ENCODE assay signal across 8 cellular contexts in genomic region chr7:101216860-101217387, GRCh38. TPM values are rescaled to one million over a fixed set of nuclear protein-coding genes. Genes with fewer than 3 reads are reported as not detected.
DNase-seq lines count a peak whose midpoint lies in the region; ATAC-seq and TF ChIP-seq lines count a peak whose summit lies in the region.

No MANE protein-coding gene starts in this region.

- peak overlapping the region; percentile 98 for H3K4me3 Mint-ChIP-seq in osteocyte (ENCODE audit: unreplicated experiment)

- no peaks in the 10 kb centered on the region for H3K9me3 ChIP-seq in esophagus (ENCODE audit: control insufficient read depth in 2 of 2, insufficient read depth in 1 of 2, low read depth in 1 of 2, low read length in 1 of 2)

- peaks cover 7% of the 10 kb centered on the region for H3K36me3 Mint-ChIP-seq in osteocyte (ENCODE audit: unreplicated experiment)

- peaks cover 40% of the 10 kb centered on the region for H3K4me1 Mint-ChIP-seq in osteocyte (ENCODE audit: unreplicated experiment)

- CTCF ChIA-PET in RWPE1 (lab: Yijun Ruan, JAX): interaction anchor here (0.7 to 2.1 kb wide), 5 partner anchors 24 to 73 kb away, joined by 3 to 20 read pairs (median 4); no protein-coding TSS in a partner anchor

- H3K27ac ChIP-seq in RWPE1 (peak overlapping the region; percentile 97), esophagus (ENCODE audit: low read depth in 2 of 2, low read length in 1 of 2) (peak overlapping the region; percentile 12 to 67)

- peak overlapping the region; percentile 88 for H3K27ac Mint-ChIP-seq in osteocyte (ENCODE audit: unreplicated experiment)

- peaks cover 3 to 4% of the 10 kb centered on the region in 2 donors for H3K36me3 ChIP-seq in esophagus (ENCODE audit: control insufficient read depth in 2 of 2, insufficient read depth in 2 of 2, low read length in 1 of 2)

- no peak for DNase-seq in RWPE1 (ENCODE audit: low spot score)
- no peak for DNase-seq in osteocyte (ENCODE audit: extremely low spot score, unreplicated experiment)
- no peak for DNase-seq in glomerular visceral epithelial cell (ENCODE audit: extremely low spot score)
- DNase-seq in NCI-H2171 (lab: John Stamatoyannopoulos, UW): no peak
- DNase-seq in DMS79 treated with DMSO at 0.1 percent for 48 hours (lab: John Stamatoyannopoulos, UW): no peak

- peaks cover 0 to 8% of the 10 kb centered on the region in 2 donors for H3K4me1 ChIP-seq in esophagus (ENCODE audit: control insufficient read depth in 2 of 2, insufficient read depth in 2 of 2, low read length in 1 of 2)

- H3K4me3 ChIP-seq in esophagus (ENCODE audit: low read depth in 1 of 2, low read length in 2 of 2): peak overlapping the region; percentile 69 to 87

- 0 to 1% methylated on average over 34 of the region's 34 CpGs for WGBS in esophagus, 2 donors

- H3K27me3 Mint-ChIP-seq in osteocyte (ENCODE audit: unreplicated experiment): no peaks in the 10 kb centered on the region

- no peak; the same call in 1 of the 2 replicates for TF ChIP-seq CTCF in RWPE1 (conservative IDR thresholded peaks at IDR 0.05; ENCODE audit: low read depth)
- no peak for TF ChIP-seq CTCF in osteocyte (IDR thresholded peaks at IDR 0.05)

- H3K27me3 ChIP-seq in esophagus (ENCODE audit: control insufficient read depth in 1 of 2, insufficient read depth in 2 of 2, low read length in 2 of 2): no peaks in the 10 kb centered on the region

- ATAC-seq in GM18519 (IDR thresholded peaks at IDR 0.05; ENCODE audit: low FRiP score, unreplicated experiment) (peak; percentile 9), HG02588 (IDR thresholded peaks at IDR 0.05; ENCODE audit: unreplicated experiment) (peak; percentile 16)

- POLR2A ChIA-PET in RWPE1 (lab: Yijun Ruan, JAX; ENCODE audit: low non-redundant PET): interaction anchor here (0.5 to 1.5 kb wide), 5 partner anchors 21 to 395 kb away, joined by 3 to 6 read pairs (median 3); partner anchors contain the start of gene CLDN15

- no peaks in the 10 kb centered on the region for H3K9me3 Mint-ChIP-seq in osteocyte (ENCODE audit: unreplicated experiment)

RNA-seq across cellular contexts. Expression of gene PLOD3, which starts 0.5 kb away (rescaled TPM):
- 1 to 10 TPM; 9.2 to 9.7 TPM for polyA plus RNA-seq in esophagus
- 110 and 130 TPM in 2 replicates for total RNA-seq in osteocyte

RNA-seq across cellular contexts. Expression of gene ZNHIT1, which starts 1.0 kb away (rescaled TPM):
- polyA plus RNA-seq in esophagus: 10 to 100 TPM; 56.0 to 73.2 TPM
- 64.0 and 66.9 TPM in 2 replicates for total RNA-seq in osteocyte

RNA-seq across cellular contexts. Expression of gene MOGAT3, which starts 16.1 kb away (rescaled TPM):
- not detected for polyA plus RNA-seq in esophagus
- total RNA-seq in osteocyte: not detected in 2 replicates

RNA-seq across cellular contexts. Expression of gene CLDN15, which starts 20.7 kb away (rescaled TPM):
- 1 to 10 TPM; 3.7 to 5.9 TPM for polyA plus RNA-seq in esophagus
- total RNA-seq in osteocyte: 10.9 and 11.4 TPM in 2 replicates

RNA-seq across cellular contexts. Expression of gene FIS1, which starts 28.0 kb away (rescaled TPM):
- polyA plus RNA-seq in esophagus: 100 to 1,000 TPM in 1 of 2 donors, 10 to 100 TPM in 1; 70.0 to 202 TPM
- 142 and 151 TPM in 2 replicates for total RNA-seq in osteocyte
